8 cellular contexts compared by ENCODE assay signal in the genomic region with DNA sequence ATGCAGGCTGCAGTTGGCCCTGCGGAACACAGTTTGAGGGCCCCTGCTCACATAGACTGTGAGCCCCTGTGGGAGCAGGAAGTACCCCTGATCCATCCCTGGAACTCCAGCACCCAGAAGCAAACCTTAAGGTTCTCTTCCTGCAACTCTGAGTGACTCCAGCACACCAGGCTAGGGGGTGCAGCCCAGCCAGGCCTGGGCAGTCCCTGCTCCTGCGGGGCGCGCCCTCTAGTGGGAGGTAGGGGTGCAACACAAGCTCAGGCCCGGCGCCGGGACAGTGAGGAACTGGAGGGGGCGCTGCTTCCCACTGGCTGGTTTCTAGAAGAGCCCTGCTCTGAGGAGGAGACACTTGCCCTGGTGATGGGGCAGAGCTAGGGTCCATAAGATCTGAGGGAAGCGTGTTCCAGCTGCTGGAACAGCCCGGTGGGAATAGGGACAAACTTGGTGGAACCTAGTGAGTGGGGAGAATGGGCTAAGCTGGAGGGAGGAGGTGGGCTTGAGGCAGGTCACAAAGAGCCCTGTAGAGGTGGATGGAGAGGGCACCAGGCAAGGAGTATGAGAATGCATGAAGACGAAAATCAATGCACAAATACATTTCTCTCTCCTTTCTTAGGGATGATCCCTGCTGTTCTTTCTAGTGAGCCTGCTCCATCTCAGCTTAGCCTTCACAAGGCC. TPM values are rescaled to one million over a fixed set of nuclear protein-coding genes. Genes with fewer than 3 reads are reported as not detected.
DNase-seq lines count a peak whose midpoint lies in the region; ATAC-seq, FAIRE-seq and TF ChIP-seq lines count a peak whose summit lies in the region.

No MANE protein-coding gene starts in this region.

- DNase-seq in AG04449 (ENCODE audit: low read depth, low spot score) (no peak), NCI-H69 (lab: John Stamatoyannopoulos, UW) (peak; percentile 74), endothelial cell of umbilical vein (ENCODE audit: low read depth, low spot score) (peak; percentile 47)
- DNase-seq in activated CD4-positive, alpha-beta memory T cell treated with anti-CD3 and anti-CD28 coated beads, Interleukin-2, amount 10 ng/mL, durations not matched to agents 7 days and 5 days, result peak; percentile 66

- POLR2A ChIA-PET in AG04449 (lab: Yijun Ruan, JAX), result no interaction called here
- POLR2A ChIA-PET in activated CD4-positive, alpha-beta memory T cell treated with anti-CD3 and anti-CD28 coated beads, Interleukin-2, amount 10 ng/mL, durations not matched to agents 7 days and 5 days (lab: Charles Lee), result no interaction called here
- POLR2A ChIA-PET in endothelial cell of umbilical vein (lab: Charles Lee), result no interaction called here

- H3K79me2 ChIP-seq in endothelial cell of umbilical vein (ENCODE audit: control insufficient read depth, insufficient read depth, low read length) (no peaks in the 10 kb centered on the region), neural cell (replicated peaks; ENCODE audit: insufficient read depth, low read length) (peaks cover 5% of the 10 kb centered on the region)

- no peak for TF ChIP-seq RAD21 in neural cell (conservative IDR thresholded peaks at IDR 0.05)

- H3K4me1 Mint-ChIP-seq in activated CD4-positive, alpha-beta memory T cell treated with anti-CD3 and anti-CD28 coated beads, Interleukin-2, amount 10 ng/mL, durations not matched to agents 7 days and 5 days, result peaks cover 17% of the 10 kb centered on the region

- ATAC-seq in GM19463 (IDR thresholded peaks at IDR 0.05; ENCODE audit: unreplicated experiment), result peak; percentile 34
- ATAC-seq in GM18519 (IDR thresholded peaks at IDR 0.05; ENCODE audit: low FRiP score, unreplicated experiment), result no peak
- ATAC-seq in GM19351 (IDR thresholded peaks at IDR 0.05; ENCODE audit: unreplicated experiment), result no peak

- no peaks in the 10 kb centered on the region for H4K20me1 ChIP-seq in endothelial cell of umbilical vein (replicated peaks; ENCODE audit: control insufficient read depth, extremely low read depth, insufficient read depth, low read length)
- no peaks in the 10 kb centered on the region for H4K20me1 ChIP-seq in neural cell (ENCODE audit: insufficient read depth)

- peaks cover 20% of the 10 kb centered on the region for H3K36me3 Mint-ChIP-seq in activated CD4-positive, alpha-beta memory T cell treated with anti-CD3 and anti-CD28 coated beads, Interleukin-2, amount 10 ng/mL, durations not matched to agents 7 days and 5 days (ENCODE audit: low read depth)

- peak; percentile 63 for FAIRE-seq in endothelial cell of umbilical vein (lab: Jason Lieb, UNC)

- no peaks in the 10 kb centered on the region for H3K9me3 Mint-ChIP-seq in activated CD4-positive, alpha-beta memory T cell treated with anti-CD3 and anti-CD28 coated beads, Interleukin-2, amount 10 ng/mL, durations not matched to agents 7 days and 5 days

- H3K36me3 ChIP-seq in endothelial cell of umbilical vein (ENCODE audit: control insufficient read depth in 2 of 2, extremely low read depth in 1 of 2, insufficient read depth in 2 of 2, low read length in 2 of 2) (no peaks in the 10 kb centered on the region), neural cell (ENCODE audit: insufficient read depth, low read length) (no peaks in the 10 kb centered on the region)

- H3K9me3 ChIP-seq in endothelial cell of umbilical vein (replicated peaks; ENCODE audit: control insufficient read depth, insufficient read depth, low read length) (no peaks in the 10 kb centered on the region), neural cell (ENCODE audit: low read length) (no peaks in the 10 kb centered on the region)

- TF ChIP-seq CTCF in AG04449 (IDR thresholded peaks at IDR 0.05; ENCODE audit: insufficient read depth, low read length, missing control alignments) (peak; percentile 77), endothelial cell of umbilical vein (IDR thresholded peaks at IDR 0.05; ENCODE audit: extremely low read depth in 1 of 2, insufficient read depth in 1 of 2, low read depth in 1 of 2, low read length in 2 of 2) (peak; percentile 97 to 98), neural cell (IDR thresholded peaks at IDR 0.05; ENCODE audit: poor library complexity, severe bottlenecking) (peak; percentile 19)

- no TSS peak for BruUV-seq in endothelial cell of umbilical vein (replicated peaks; lab: Mats Ljungman, UMichigan)

- H3K4me2 ChIP-seq in endothelial cell of umbilical vein (ENCODE audit: insufficient read depth, low read length) (no peak overlapping the region), neural cell (ENCODE audit: low read length) (no peak overlapping the region)

- H3K27me3 ChIP-seq in endothelial cell of umbilical vein (ENCODE audit: control insufficient read depth in 2 of 2, insufficient read depth in 2 of 2, low read length in 2 of 2) (no peaks in the 10 kb centered on the region), neural cell (ENCODE audit: insufficient read depth, low read depth, low read length) (no peaks in the 10 kb centered on the region)

- no peak overlapping the region for H2AFZ ChIP-seq in endothelial cell of umbilical vein (ENCODE audit: low read depth, low read length)
- no peak overlapping the region for H2AFZ ChIP-seq in neural cell (ENCODE audit: low read depth, low read length)

- peaks cover 6% of the 10 kb centered on the region for H3K4me1 ChIP-seq in endothelial cell of umbilical vein (ENCODE audit: control insufficient read depth, extremely low read depth, insufficient read depth, low read length)

- H3K9me2 ChIP-seq in neural cell (ENCODE audit: insufficient read depth, low read length), result no peaks in the 10 kb centered on the region

- peaks cover 3% of the 10 kb centered on the region for H3F3A ChIP-seq in neural cell (ENCODE audit: insufficient read depth, low read length, poor library complexity, severe bottlenecking)

- no peak overlapping the region for H3K9ac ChIP-seq in endothelial cell of umbilical vein (replicated peaks; ENCODE audit: extremely low read depth, insufficient read depth, low read length)
- H3K9ac ChIP-seq in neural cell (ENCODE audit: low read length), result no peak overlapping the region

- H3K4me3 ChIP-seq in AG04449 (ENCODE audit: low read depth, low read length) (no peak overlapping the region), endothelial cell of umbilical vein (replicated peaks in 1 of 3; ENCODE audit: insufficient read depth in 1 of 3, low read depth in 1 of 3, low read length in 3 of 3) (no peak overlapping the region), neural cell (ENCODE audit: low read length) (no peak overlapping the region)

- H3K27me3 Mint-ChIP-seq in activated CD4-positive, alpha-beta memory T cell treated with anti-CD3 and anti-CD28 coated beads, Interleukin-2, amount 10 ng/mL, durations not matched to agents 7 days and 5 days, result no peaks in the 10 kb centered on the region

- dilution Hi-C loops in endothelial cell of umbilical vein (cut with MboI; ENCODE audit: extremely low pct_ligation_motif_present, low sequenced_read_pairs), result no loop called here

- intact Hi-C loops in endothelial cell of umbilical vein (cut with micrococcal nuclease), result loop anchor here (1.0 kb wide), 1 partner anchor 56 kb away; no protein-coding TSS in a partner anchor

- H3K27ac Mint-ChIP-seq in activated CD4-positive, alpha-beta memory T cell treated with anti-CD3 and anti-CD28 coated beads, Interleukin-2, amount 10 ng/mL, durations not matched to agents 7 days and 5 days, result no peak overlapping the region

- TF ChIP-seq EP300 in neural cell (conservative IDR thresholded peaks at IDR 0.05; ENCODE audit: poor library complexity, severe bottlenecking), result no peak

- H3K9me1 ChIP-seq in endothelial cell of umbilical vein (replicated peaks; ENCODE audit: control insufficient read depth, extremely low read depth, insufficient read depth, low read length), result no peaks in the 10 kb centered on the region

- H3K4me3 Mint-ChIP-seq in activated CD4-positive, alpha-beta memory T cell treated with anti-CD3 and anti-CD28 coated beads, Interleukin-2, amount 10 ng/mL, durations not matched to agents 7 days and 5 days, result no peak overlapping the region

- no peak overlapping the region for H3K27ac ChIP-seq in endothelial cell of umbilical vein (ENCODE audit: insufficient read depth, low read depth, low read length)
- no peak overlapping the region for H3K27ac ChIP-seq in neural cell (ENCODE audit: low read length)

- CTCF ChIA-PET in AG04449 (lab: Yijun Ruan, JAX), result interaction anchor here (0.7 to 2.4 kb wide), 19 partner anchors 9 to 233 kb away, joined by 3 to 12 read pairs (median 4); no protein-coding TSS in a partner anchor
- CTCF ChIA-PET in activated CD4-positive, alpha-beta memory T cell treated with anti-CD3 and anti-CD28 coated beads, Interleukin-2, amount 10 ng/mL, durations not matched to agents 7 days and 5 days (lab: Charles Lee), result interaction anchor here (0.7 to 2.7 kb wide), 12 partner anchors 9 to 205 kb away, joined by 3 to 19 read pairs (median 4); partner anchors contain the start of gene ZNF787
- CTCF ChIA-PET in endothelial cell of umbilical vein (lab: Charles Lee), result interaction anchor here (0.5 to 3.1 kb wide), 44 partner anchors 9 to 677 kb away, joined by 3 to 254 read pairs (median 5); partner anchors contain the start of genes EDDM13 and ZNF444

- TF ChIP-seq POLR2A in endothelial cell of umbilical vein (IDR thresholded peaks at IDR 0.05; ENCODE audit: low read depth, low read length), result no peak

RNA-seq across cellular contexts. Expression of gene ZSCAN5A, which starts 5.0 kb away (rescaled TPM):
- 1 to 10 TPM; 6.2 to 6.7 TPM for total RNA-seq in activated CD4-positive, alpha-beta memory T cell treated with anti-CD3 and anti-CD28 coated beads, Interleukin-2, amount 10 ng/mL, durations not matched to agents 7 days and 5 days
- total RNA-seq in endothelial cell of umbilical vein, result 12.0 and 12.2 TPM in 2 replicates
- polyA plus RNA-seq in endothelial cell of umbilical vein, result 5.1 and 9.9 TPM in 2 replicates
- 8.6 and 10.7 TPM in 2 replicates for polyA plus RNA-seq in endothelial cell of umbilical vein (2011; cell fraction: cytosol; rRNA removed)
- polyA plus RNA-seq in endothelial cell of umbilical vein (2011; cell fraction: nucleus; rRNA removed), result 9.1 and 10.9 TPM in 2 replicates
- 9.8 and 10.8 TPM in 2 replicates for polyA plus RNA-seq in endothelial cell of umbilical vein (2012)
- polyA minus RNA-seq in endothelial cell of umbilical vein, result 23.7 and 24.8 TPM in 2 replicates
- polyA minus RNA-seq in endothelial cell of umbilical vein (2011; cell fraction: cytosol; rRNA and poly(A)+ RNA removed), result 19.2 TPM
- polyA minus RNA-seq in endothelial cell of umbilical vein (2011; cell fraction: nucleus; rRNA and poly(A)+ RNA removed), result 33.0 and 44.9 TPM in 2 replicates
- polyA plus RNA-seq in neural cell, result 9.2 and 11.8 TPM in 2 replicates
- polyA minus RNA-seq in neural cell, result 14.6 and 16.8 TPM in 2 replicates

RNA-seq across cellular contexts. Expression of gene EDDM13, which starts 37.1 kb away (rescaled TPM):
- total RNA-seq in activated CD4-positive, alpha-beta memory T cell treated with anti-CD3 and anti-CD28 coated beads, Interleukin-2, amount 10 ng/mL, durations not matched to agents 7 days and 5 days, result 1 to 10 TPM; 1.4 to 2.9 TPM
- total RNA-seq in endothelial cell of umbilical vein, result 0.65 TPM in 1 of 2 replicates, not detected in the other
- 0.51 and 1.2 TPM in 2 replicates for polyA plus RNA-seq in endothelial cell of umbilical vein
- polyA plus RNA-seq in endothelial cell of umbilical vein (2011; cell fraction: cytosol; rRNA removed), result 0.41 and 0.47 TPM in 2 replicates
- 0.59 TPM in 1 of 2 replicates, not detected in the other for polyA plus RNA-seq in endothelial cell of umbilical vein (2011; cell fraction: nucleus; rRNA removed)
- 0.55 and 1.9 TPM in 2 replicates for polyA plus RNA-seq in endothelial cell of umbilical vein (2012)
- polyA minus RNA-seq in endothelial cell of umbilical vein, result not detected in 2 replicates
- not detected for polyA minus RNA-seq in endothelial cell of umbilical vein (2011; cell fraction: cytosol; rRNA and poly(A)+ RNA removed)
- polyA minus RNA-seq in endothelial cell of umbilical vein (2011; cell fraction: nucleus; rRNA and poly(A)+ RNA removed), result not detected in 2 replicates
- polyA plus RNA-seq in neural cell, result not detected in 2 replicates
- polyA minus RNA-seq in neural cell, result not detected in 2 replicates

Comparison
In these comparisons a context has a peak if more than half of its experiments do, and no peak if none do; other contexts are left out.
1. CTCF ChIP-seq: peak in every context shown above with its lines; median percentile 98 in endothelial cell of umbilical vein; 77 in AG04449; 19 in neural cell.